ENCODE assay signal across 8 cellular contexts in genomic region chr1:110673805-110674336, GRCh38. TPM values are rescaled to one million over a fixed set of nuclear protein-coding genes. Genes with fewer than 3 reads are reported as not detected.
DNase-seq lines count a peak whose midpoint lies in the region; ATAC-seq and TF ChIP-seq lines count a peak whose summit lies in the region.

No MANE protein-coding gene starts in this region.

- H3K9me2 ChIP-seq in Loucy (replicated peaks; ENCODE audit: low read depth, low read length): no peaks in the 10 kb centered on the region

- H3K4me1 ChIP-seq in Loucy (ENCODE audit: insufficient read depth, low read length, poor library complexity, severe bottlenecking): peaks cover 41% of the 10 kb centered on the region

- no peaks in the 10 kb centered on the region for H3K36me3 ChIP-seq in Loucy (ENCODE audit: insufficient read depth, low read length)

- peaks cover 67% of the 10 kb centered on the region for H3K4me1 Mint-ChIP-seq in activated T-helper 1 cell treated with anti-CD3 and anti-CD28 coated beads, Interleukin-12 subunit alpha, Interleukin-12 subunit beta, Interleukin-2, Interleukin-4 antibody, amounts not matched to agents 30 ng/mL and 10 ng/mL and 1 ng/mL, durations not matched to agents 14 hours and 24 hours and 36 hours (ENCODE audit: low read depth)
- H3K4me1 Mint-ChIP-seq in stimulated activated naive B cell treated with anti-CD40 and anti-IgM and Interleukin-4, amounts not matched to agents 10 μg/mL and 1 μg/mL and 100 μg/mL, for 72 hours: peaks cover 25 to 41% of the 10 kb centered on the region in 2 donors

- intact Hi-C loops in activated T-helper 1 cell treated with anti-CD3 and anti-CD28 coated beads, Interleukin-12 subunit alpha, Interleukin-12 subunit beta, Interleukin-2, Interleukin-4 antibody, amounts not matched to agents 30 ng/mL and 10 ng/mL and 1 ng/mL, durations not matched to agents 14 hours and 24 hours and 36 hours (cut with micrococcal nuclease): loop anchor here (2.0 to 5.0 kb wide), 4 partner anchors 53 to 468 kb away; partner anchors contain the start of genes CEPT1, DRAM2, LRIF1 and RBM15

- H3K27me3 ChIP-seq in Loucy (ENCODE audit: insufficient read depth, low read length, poor library complexity, severe bottlenecking): peaks cover 18% of the 10 kb centered on the region

- H3K4me3 Mint-ChIP-seq in activated T-helper 1 cell treated with anti-CD3 and anti-CD28 coated beads, Interleukin-12 subunit alpha, Interleukin-12 subunit beta, Interleukin-2, Interleukin-4 antibody, amounts not matched to agents 30 ng/mL and 10 ng/mL and 1 ng/mL, durations not matched to agents 14 hours and 24 hours and 36 hours: peak overlapping the region; percentile 100
- H3K4me3 Mint-ChIP-seq in stimulated activated naive B cell treated with anti-CD40 and anti-IgM and Interleukin-4, amounts not matched to agents 10 μg/mL and 1 μg/mL and 100 μg/mL, for 72 hours: peak overlapping the region; percentile 84 to 88

- H3K4me3 ChIP-seq in Loucy (ENCODE audit: low read length, poor library complexity, severe bottlenecking) (peak overlapping the region; percentile 74), iPS-18c (ENCODE audit: insufficient read depth, low read depth, low read length) (peak overlapping the region; percentile 71; the same call in 1 of the 2 replicates)

- 0 out of 2 replicates have a peak, but pooled peaks cover 6% of the 10 kb centered on the region for H3F3A ChIP-seq in Loucy (ENCODE audit: low read depth)

- H2AFZ ChIP-seq in Loucy (ENCODE audit: low read length): peak overlapping the region; percentile 90

- peak overlapping the region; percentile 92 for H3K27ac Mint-ChIP-seq in activated T-helper 1 cell treated with anti-CD3 and anti-CD28 coated beads, Interleukin-12 subunit alpha, Interleukin-12 subunit beta, Interleukin-2, Interleukin-4 antibody, amounts not matched to agents 30 ng/mL and 10 ng/mL and 1 ng/mL, durations not matched to agents 14 hours and 24 hours and 36 hours
- peak overlapping the region; percentile 92 for H3K27ac Mint-ChIP-seq in stimulated activated naive B cell treated with anti-CD40 and anti-IgM and Interleukin-4, amounts not matched to agents 10 μg/mL and 1 μg/mL and 100 μg/mL, for 72 hours

- H3K4me2 ChIP-seq in Loucy (ENCODE audit: low read depth, low read length, poor library complexity, severe bottlenecking): peak overlapping the region; percentile 83

- H3K9me3 ChIP-seq in Loucy (ENCODE audit: insufficient read depth, low read depth, low read length) (no peaks in the 10 kb centered on the region), iPS-18c (ENCODE audit: control insufficient read depth, insufficient read depth, low read length) (peaks cover 2% of the 10 kb centered on the region)

- peak; percentile 9 for DNase-seq in activated T-helper 1 cell treated with anti-CD3 and anti-CD28 coated beads, Interleukin-12 subunit alpha, Interleukin-12 subunit beta, Interleukin-2, Interleukin-4 antibody, amounts not matched to agents 30 ng/mL and 10 ng/mL and 1 ng/mL, durations not matched to agents 14 hours and 24 hours and 36 hours (ENCODE audit: low spot score)
- no peak for DNase-seq in stimulated activated naive B cell treated with anti-CD40 and anti-IgM and Interleukin-4, amounts not matched to agents 10 μg/mL and 1 μg/mL and 100 μg/mL, for 72 hours
- DNase-seq in Ammon's horn (ENCODE audit: low spot score) (no peak), cerebellar cortex (ENCODE audit: low spot score) (no peak)

- no peaks in the 10 kb centered on the region for H4K20me1 ChIP-seq in Loucy (ENCODE audit: insufficient read depth, low read length, poor library complexity, severe bottlenecking)

- peaks cover 38% of the 10 kb centered on the region for H3K36me3 Mint-ChIP-seq in activated T-helper 1 cell treated with anti-CD3 and anti-CD28 coated beads, Interleukin-12 subunit alpha, Interleukin-12 subunit beta, Interleukin-2, Interleukin-4 antibody, amounts not matched to agents 30 ng/mL and 10 ng/mL and 1 ng/mL, durations not matched to agents 14 hours and 24 hours and 36 hours (ENCODE audit: low read depth)
- no peaks in the 10 kb centered on the region for H3K36me3 Mint-ChIP-seq in stimulated activated naive B cell treated with anti-CD40 and anti-IgM and Interleukin-4, amounts not matched to agents 10 μg/mL and 1 μg/mL and 100 μg/mL, for 72 hours

- ATAC-seq in stimulated activated naive B cell treated with anti-CD40 and anti-IgM and Interleukin-4, amounts not matched to agents 10 μg/mL and 1 μg/mL and 100 μg/mL, for 72 hours (replicated peaks): no peak
- ATAC-seq in GM21723 (IDR thresholded peaks at IDR 0.05; ENCODE audit: unreplicated experiment) (no peak), HG03432 (IDR thresholded peaks at IDR 0.05; ENCODE audit: unreplicated experiment) (no peak)

- H3K79me2 ChIP-seq in Loucy (ENCODE audit: insufficient read depth, low read length): peaks cover 14% of the 10 kb centered on the region; the same call in 1 of the 2 replicates

- peaks cover 4% of the 10 kb centered on the region for H3K9me3 Mint-ChIP-seq in activated T-helper 1 cell treated with anti-CD3 and anti-CD28 coated beads, Interleukin-12 subunit alpha, Interleukin-12 subunit beta, Interleukin-2, Interleukin-4 antibody, amounts not matched to agents 30 ng/mL and 10 ng/mL and 1 ng/mL, durations not matched to agents 14 hours and 24 hours and 36 hours
- H3K9me3 Mint-ChIP-seq in stimulated activated naive B cell treated with anti-CD40 and anti-IgM and Interleukin-4, amounts not matched to agents 10 μg/mL and 1 μg/mL and 100 μg/mL, for 72 hours: no peaks in the 10 kb centered on the region

- TF ChIP-seq CTCF in Loucy (conservative IDR thresholded peaks at IDR 0.05; ENCODE audit: low read length): no peak

- peak overlapping the region; percentile 65 for H3K9ac ChIP-seq in Loucy (ENCODE audit: low read depth, low read length, poor library complexity, severe bottlenecking)

- H3K27me3 Mint-ChIP-seq in activated T-helper 1 cell treated with anti-CD3 and anti-CD28 coated beads, Interleukin-12 subunit alpha, Interleukin-12 subunit beta, Interleukin-2, Interleukin-4 antibody, amounts not matched to agents 30 ng/mL and 10 ng/mL and 1 ng/mL, durations not matched to agents 14 hours and 24 hours and 36 hours (ENCODE audit: insufficient read depth): no peaks in the 10 kb centered on the region
- H3K27me3 Mint-ChIP-seq in stimulated activated naive B cell treated with anti-CD40 and anti-IgM and Interleukin-4, amounts not matched to agents 10 μg/mL and 1 μg/mL and 100 μg/mL, for 72 hours: no peaks in the 10 kb centered on the region

RNA-seq across cellular contexts. Expression of gene KCNA3, which starts 0.9 kb away (rescaled TPM):
- total RNA-seq in activated T-helper 1 cell treated with anti-CD3 and anti-CD28 coated beads, Interleukin-12 subunit alpha, Interleukin-12 subunit beta, Interleukin-2, Interleukin-4 antibody, amounts not matched to agents 30 ng/mL and 10 ng/mL and 1 ng/mL, durations not matched to agents 14 hours and 24 hours and 36 hours: 38.1 and 42.2 TPM in 2 replicates
